ENCODE assay signal across 8 cellular contexts in the genomic region with DNA sequence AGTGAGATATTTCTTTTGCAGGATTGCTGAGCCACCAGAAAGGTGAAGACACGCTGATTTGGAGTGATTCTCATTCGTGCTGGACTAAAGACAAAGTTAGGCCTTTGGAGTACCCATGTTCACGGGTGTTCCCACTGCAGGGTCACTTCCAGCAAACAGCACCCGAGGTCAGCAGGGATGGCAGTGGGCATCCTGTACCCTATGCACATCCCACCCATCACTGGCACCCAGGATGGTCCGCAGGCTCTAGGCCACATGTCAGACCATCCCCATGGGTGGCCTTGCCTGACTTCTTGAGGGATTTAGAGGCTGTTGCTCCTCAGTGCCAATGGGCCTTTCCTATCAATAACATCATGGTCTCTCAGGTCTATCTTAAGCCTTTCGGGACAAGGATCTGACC. TPM values are rescaled to one million over a fixed set of nuclear protein-coding genes. Genes with fewer than 3 reads are reported as not detected.
"Had no signal": no experiment of that assay in that cellular context is flagged by ENCODE, and none has a peak within 500 bp of the region (broad histone marks: within the 10 kb centered on the region; RNA-seq: fewer than 3 reads in every experiment).

No MANE protein-coding gene starts in this region.

- H3K27ac ChIP-seq: KMS-11 had no signal

- DNase-seq: H7, KBM-7 had no signal

- H3K27me3 Mint-ChIP-seq: IgD-negative memory B cell had no signal

- H3K9me3 Mint-ChIP-seq: GM23338, IgD-negative memory B cell had no signal

- H3K9ac ChIP-seq: KMS-11 had no signal

- H3K4me3 ChIP-seq: GM23338, HAP-1 had no signal

- H2AFZ ChIP-seq: GM23338 had no signal

- FAIRE-seq: H1, HTR-8/SVneo had no signal

- H3K9me3 ChIP-seq: HAP-1 had no signal

- H3K36me3 ChIP-seq: HAP-1 had no signal

- H3K4me2 ChIP-seq: GM23338, KMS-11 had no signal

- H3K4me1 Mint-ChIP-seq: IgD-negative memory B cell had no signal

- ATAC-seq: GM23338 had no signal

- H3K4me3 Mint-ChIP-seq: GM23338, IgD-negative memory B cell had no signal

- H3K27ac Mint-ChIP-seq: GM23338, IgD-negative memory B cell had no signal

RNA-seq across cellular contexts. Expression of a gene that starts 39.3 kb away (rescaled TPM):
- polyA plus RNA-seq: IgD-negative memory B cell had no signal
